Comparison of ENCODE assay signal across 1 cellular context in the genomic region with DNA sequence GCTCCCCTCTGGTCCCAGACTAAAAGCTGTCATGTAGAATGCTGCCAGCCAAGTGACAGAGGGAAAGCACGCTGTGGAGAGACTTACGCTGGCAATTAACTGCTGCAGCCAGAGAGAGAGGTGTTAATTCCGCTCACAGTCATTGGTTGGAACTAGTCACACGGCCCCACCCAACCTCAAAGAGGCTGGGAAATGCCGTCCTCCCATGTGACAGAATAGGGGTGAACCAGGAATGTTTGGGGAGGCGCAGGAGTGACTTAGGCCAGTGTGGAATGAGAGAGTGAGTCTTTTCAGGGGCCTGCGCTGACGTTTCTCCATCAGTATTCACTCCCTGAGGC.
TF ChIP-seq lines count a peak whose summit lies in the region.

No MANE protein-coding gene starts in this region.

TF ChIP-seq in H1, 55 proteins besides CTCF, POLR2A, EP300 and RAD21:
- TF ChIP-seq SAP30 (IDR thresholded peaks at IDR 0.05; ENCODE audit: insufficient read depth, insufficient replicate concordance, low read length) (no peak), BCL11A (IDR thresholded peaks at IDR 0.05; ENCODE audit: low read depth in 2 of 2, low read length in 2 of 2) (no peak), CTBP2 (IDR thresholded peaks at IDR 0.05; ENCODE audit: borderline replicate concordance, insufficient read depth, insufficient read length, low read length) (no peak), GTF2F1 (IDR thresholded peaks at IDR 0.05; ENCODE audit: borderline replicate concordance, low read depth, low read length) (no peak)
- TF ChIP-seq, protein P1, sequence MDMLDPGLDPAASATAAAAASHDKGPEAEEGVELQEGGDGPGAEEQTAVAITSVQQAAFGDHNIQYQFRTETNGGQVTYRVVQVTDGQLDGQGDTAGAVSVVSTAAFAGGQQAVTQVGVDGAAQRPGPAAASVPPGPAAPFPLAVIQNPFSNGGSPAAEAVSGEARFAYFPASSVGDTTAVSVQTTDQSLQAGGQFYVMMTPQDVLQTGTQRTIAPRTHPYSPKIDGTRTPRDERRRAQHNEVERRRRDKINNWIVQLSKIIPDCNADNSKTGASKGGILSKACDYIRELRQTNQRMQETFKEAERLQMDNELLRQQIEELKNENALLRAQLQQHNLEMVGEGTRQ (IDR thresholded peaks at IDR 0.05; ENCODE audit: low read length): peak; percentile 71
